In the genomic region with DNA sequence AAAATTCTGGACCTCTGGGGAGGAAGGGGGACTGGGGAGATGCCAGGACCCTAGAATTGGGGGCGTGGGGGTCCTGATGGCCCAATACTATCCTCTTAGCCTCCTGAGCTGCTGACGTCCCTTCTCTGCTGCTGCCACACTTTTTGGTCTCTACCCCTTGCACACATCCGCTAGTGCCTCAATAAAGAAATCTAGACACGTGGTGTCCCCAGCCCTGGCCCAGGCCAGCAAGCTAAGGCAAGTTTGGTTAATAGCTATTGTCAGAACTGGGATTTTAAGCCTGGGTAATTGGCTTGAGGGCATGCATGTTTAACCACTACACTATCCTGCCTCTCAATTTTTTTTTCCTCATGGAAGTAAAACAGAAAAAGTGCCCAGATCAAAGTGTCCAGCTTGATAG, we compare ENCODE assay signal across 7 cellular contexts. TPM values are rescaled to one million over a fixed set of nuclear protein-coding genes. Genes with fewer than 3 reads are reported as not detected.
DNase-seq lines count a peak whose midpoint lies in the region; ATAC-seq and TF ChIP-seq lines count a peak whose summit lies in the region.

No MANE protein-coding gene starts in this region.

- TF ChIP-seq EP300 in ovary (IDR thresholded peaks at IDR 0.05): no peak

- H3K27me3 ChIP-seq in heart right ventricle: no peaks in the 10 kb centered on the region
- no peaks in the 10 kb centered on the region for H3K27me3 ChIP-seq in ovary

- WGBS in heart right ventricle, 2 donors: 40 to 43% methylated on average over 4 of the region's 4 CpGs
- WGBS in ovary, 3 donors: 16 to 34% (median 18%) methylated on average over 4 of the region's 4 CpGs

- intact Hi-C loops in heart right ventricle (cut with DNase I): loop anchor here in 2 of 10 donors (2.0 to 10.0 kb wide), 3 partner anchors 37 to 74 kb away; a partner anchor contains a TSS
- intact Hi-C loops in ovary (cut with DNase I): no loop called here

- ATAC-seq in GM21825 (IDR thresholded peaks at IDR 0.05; ENCODE audit: unreplicated experiment) (peak; percentile 35), heart right ventricle (peak; percentile 40 to 81 (median 66))

- peak overlapping the region; percentile 68 to 94 (median 88) for H3K27ac ChIP-seq in heart right ventricle
- H3K27ac ChIP-seq in ovary: no peak overlapping the region

- H3K9me3 ChIP-seq in heart right ventricle (peaks cover 0 to 33% (median 17%) of the 10 kb centered on the region in 11 donors), ovary (no peaks in the 10 kb centered on the region)

- DNase-seq in activated CD4-positive, alpha-beta T cell treated with anti-CD3 and anti-CD28 coated beads, Interleukin-2, amount 50 U/mL, for 1 hour: peak; percentile 16
- DNase-seq in heart right ventricle: no peak
- DNase-seq in stimulated activated naive CD4-positive, alpha-beta T cell treated with Interleukin-2 at 50 U/mL for 16 hours (lab: John Stamatoyannopoulos, UW): peak; percentile 18
- no peak for DNase-seq in NCI-H2227 treated with DMSO at 0.1 percent for 48 hours (lab: John Stamatoyannopoulos, UW)
- DNase-seq in ovary: no peak
- no peak for DNase-seq in NCI-H2107 (lab: John Stamatoyannopoulos, UW)

- peaks cover 0 to 5% (median 0%) of the 10 kb centered on the region in 9 donors for H3K36me3 ChIP-seq in heart right ventricle
- H3K36me3 ChIP-seq in ovary: no peaks in the 10 kb centered on the region

- H3K4me1 ChIP-seq in heart right ventricle (peaks cover 0 to 39% (median 10%) of the 10 kb centered on the region in 9 donors), ovary (ENCODE audit: insufficient read depth) (peaks cover 2% of the 10 kb centered on the region)

- TF ChIP-seq CTCF in heart right ventricle (IDR thresholded peaks at IDR 0.05) (no peak), ovary (IDR thresholded peaks at IDR 0.05) (no peak)

- H3K4me3 ChIP-seq in heart right ventricle: peak overlapping the region; percentile 20 to 70 (median 62)
- no peak overlapping the region for H3K4me3 ChIP-seq in ovary

- TF ChIP-seq POLR2A in ovary (IDR thresholded peaks at IDR 0.05): no peak

RNA-seq across cellular contexts. Expression of a gene that starts 1.0 kb away (rescaled TPM):
- total RNA-seq in heart right ventricle: 10 to 100 TPM in 4 of 10 donors, 1 to 10 TPM in 6; 5.3 to 24.2 (median 9.4) TPM
- 1 to 10 TPM; 3.3 to 6.8 TPM for polyA plus RNA-seq in heart right ventricle
- total RNA-seq in ovary: 1 to 10 TPM; 1.4 to 6.2 (median 2.9) TPM
- 10 to 100 TPM in 1 of 2 donors, 1 to 10 TPM in 1; 5.6 to 57.0 TPM for polyA plus RNA-seq in ovary

RNA-seq across cellular contexts. Expression of a gene that starts 41.0 kb away (rescaled TPM):
- 10 to 100 TPM in 5 of 10 donors, 1 to 10 TPM in 5; 5.9 to 28.0 (median 10.5) TPM for total RNA-seq in heart right ventricle
- 1 to 10 TPM; 3.0 to 5.2 TPM for polyA plus RNA-seq in heart right ventricle
- 10 to 100 TPM in 2 of 7 donors, 1 to 10 TPM in 5; 2.3 to 12.6 (median 7.6) TPM for total RNA-seq in ovary
- polyA plus RNA-seq in ovary: 10 to 100 TPM in 1 of 2 donors, 1 to 10 TPM in 1; 8.1 to 26.2 TPM

Comparison
In these comparisons a context has a peak if more than half of its experiments do, and no peak if none do; other contexts are left out.
1. DNase-seq: peak in activated CD4-positive, alpha-beta T cell treated with anti-CD3 and anti-CD28 coated beads, Interleukin-2, amount 50 U/mL, for 1 hour (single experiment) and stimulated activated naive CD4-positive, alpha-beta T cell treated with Interleukin-2 at 50 U/mL for 16 hours (single experiment); none in heart right ventricle (0 of 2), NCI-H2227 treated with DMSO at 0.1 percent for 48 hours (single experiment), ovary (0 of 5) and NCI-H2107 (single experiment).
2. H3K27ac ChIP-seq: peak in heart right ventricle (10 of 10); none in ovary (0 of 2).